Comparison of ENCODE assay signal across 20 cellular contexts in genomic region chr17:1638624-1639300, GRCh38. TPM values are rescaled to one million over a fixed set of nuclear protein-coding genes. Genes with fewer than 3 reads are reported as not detected.
DNase-seq lines count a peak whose midpoint lies in the region; ATAC-seq and TF ChIP-seq lines count a peak whose summit lies in the region.
"Had no signal": no experiment of that assay in that cellular context is flagged by ENCODE, and none has a peak within 500 bp of the region (broad histone marks: within the 10 kb centered on the region; RNA-seq: fewer than 3 reads in every experiment).

No MANE protein-coding gene starts in this region.

- H3K4me1 Mint-ChIP-seq in IgD-negative memory B cell (peaks cover 0 to 7% (median 3%) of the 10 kb centered on the region in 3 donors), endothelial cell (ENCODE audit: unreplicated experiment) (peaks cover 19% of the 10 kb centered on the region), CD14-positive monocyte (peaks cover 12% of the 10 kb centered on the region)
- H3K4me1 Mint-ChIP-seq in stimulated activated effector memory CD8-positive, alpha-beta T cell treated with anti-CD3 and anti-CD28 coated beads, Interleukin-12 subunit alpha, Interleukin-12 subunit beta, amount 100 ng/mL, for 72 hours: peaks cover under 1% of the 10 kb centered on the region
- H3K4me1 Mint-ChIP-seq: activated CD8-positive, alpha-beta memory T cell treated with anti-CD3 and anti-CD28 coated beads, Interleukin-2, amount 10 ng/mL, durations not matched to agents 7 days and 5 days; central memory CD8-positive, alpha-beta T cell had no signal

- ATAC-seq in stimulated activated effector memory CD8-positive, alpha-beta T cell treated with anti-CD3 and anti-CD28 coated beads, Interleukin-12 subunit alpha, Interleukin-12 subunit beta, amount 100 ng/mL, for 72 hours: no peak
- ATAC-seq: activated CD8-positive, alpha-beta memory T cell treated with anti-CD3 and anti-CD28 coated beads, Interleukin-2, amount 10 ng/mL, durations not matched to agents 7 days and 5 days; activated naive CD4-positive, alpha-beta T cell treated with anti-CD3 and anti-CD28 coated beads, Interleukin-2, amount 50 U/mL, for 72 hours; CD8-positive, alpha-beta T cell; left lobe of liver; naive thymus-derived CD8-positive, alpha-beta T cell; T-helper 17 cell had no signal

- H3K4me3 Mint-ChIP-seq in IgD-negative memory B cell (no peak overlapping the region), endothelial cell (ENCODE audit: unreplicated experiment) (no peak overlapping the region), CD14-positive monocyte (no peak overlapping the region)
- no peak overlapping the region for H3K4me3 Mint-ChIP-seq in stimulated activated effector memory CD8-positive, alpha-beta T cell treated with anti-CD3 and anti-CD28 coated beads, Interleukin-12 subunit alpha, Interleukin-12 subunit beta, amount 100 ng/mL, for 72 hours
- H3K4me3 Mint-ChIP-seq: activated CD8-positive, alpha-beta memory T cell treated with anti-CD3 and anti-CD28 coated beads, Interleukin-2, amount 10 ng/mL, durations not matched to agents 7 days and 5 days; activated T-helper 1 cell treated with anti-CD3 and anti-CD28 coated beads, Interleukin-12 subunit alpha, Interleukin-12 subunit beta, Interleukin-2, Interleukin-4 antibody, amounts not matched to agents 30 ng/mL and 10 ng/mL and 1 ng/mL, durations not matched to agents 14 hours and 24 hours and 36 hours; CD8-positive, alpha-beta T cell; central memory CD8-positive, alpha-beta T cell; mesothelial cell of epicardium; naive thymus-derived CD8-positive, alpha-beta T cell; T-helper 17 cell had no signal

- no peaks in the 10 kb centered on the region for H3K36me3 Mint-ChIP-seq in IgD-negative memory B cell
- peaks cover 34% of the 10 kb centered on the region for H3K36me3 Mint-ChIP-seq in endothelial cell (ENCODE audit: low read depth, unreplicated experiment)
- no peaks in the 10 kb centered on the region for H3K36me3 Mint-ChIP-seq in stimulated activated effector memory CD8-positive, alpha-beta T cell treated with anti-CD3 and anti-CD28 coated beads, Interleukin-12 subunit alpha, Interleukin-12 subunit beta, amount 100 ng/mL, for 72 hours
- H3K36me3 Mint-ChIP-seq in CD14-positive monocyte: peaks cover 40 to 42% of the 10 kb centered on the region in 2 donors
- H3K36me3 Mint-ChIP-seq: activated CD8-positive, alpha-beta memory T cell treated with anti-CD3 and anti-CD28 coated beads, Interleukin-2, amount 10 ng/mL, durations not matched to agents 7 days and 5 days; activated naive CD4-positive, alpha-beta T cell treated with anti-CD3 and anti-CD28 coated beads, Interleukin-2, amount 50 U/mL, for 72 hours; CD8-positive, alpha-beta T cell; mesothelial cell of epicardium; naive thymus-derived CD8-positive, alpha-beta T cell had no signal

- H3K9me3 Mint-ChIP-seq in IgD-negative memory B cell (no peaks in the 10 kb centered on the region), endothelial cell (ENCODE audit: unreplicated experiment) (no peaks in the 10 kb centered on the region), CD14-positive monocyte (peaks cover 0 to 2% (median 0%) of the 10 kb centered on the region in 7 donors)
- H3K9me3 Mint-ChIP-seq in stimulated activated effector memory CD8-positive, alpha-beta T cell treated with anti-CD3 and anti-CD28 coated beads, Interleukin-12 subunit alpha, Interleukin-12 subunit beta, amount 100 ng/mL, for 72 hours: no peaks in the 10 kb centered on the region
- H3K9me3 Mint-ChIP-seq: activated naive CD4-positive, alpha-beta T cell treated with anti-CD3 and anti-CD28 coated beads, Interleukin-2, amount 50 U/mL, for 72 hours; activated T-helper 1 cell treated with anti-CD3 and anti-CD28 coated beads, Interleukin-12 subunit alpha, Interleukin-12 subunit beta, Interleukin-2, Interleukin-4 antibody, amounts not matched to agents 30 ng/mL and 10 ng/mL and 1 ng/mL, durations not matched to agents 14 hours and 24 hours and 36 hours; CD8-positive, alpha-beta T cell; central memory CD8-positive, alpha-beta T cell; mesothelial cell of epicardium; naive thymus-derived CD8-positive, alpha-beta T cell had no signal

- no peak for TF ChIP-seq CTCF in endothelial cell (IDR thresholded peaks at IDR 0.05; ENCODE audit: unreplicated experiment)
- TF ChIP-seq CTCF in CD14-positive monocyte (IDR thresholded peaks at IDR 0.05): no peak

- DNase-seq in endothelial cell (ENCODE audit: low spot score): no peak
- DNase-seq in stimulated activated effector memory CD8-positive, alpha-beta T cell treated with anti-CD3 and anti-CD28 coated beads, Interleukin-12 subunit alpha, Interleukin-12 subunit beta, amount 100 ng/mL, for 72 hours (ENCODE audit: low spot score in 2 of 2): no peak
- no peak for DNase-seq in NCI-H446 treated with DMSO at 0.1 percent for 48 hours (lab: John Stamatoyannopoulos, UW)
- no peak for DNase-seq in CD14-positive monocyte (ENCODE audit: low spot score)
- DNase-seq: activated CD4-positive, alpha-beta T cell treated with anti-CD3 and anti-CD28 coated beads for 48 hours; activated CD8-positive, alpha-beta memory T cell treated with anti-CD3 and anti-CD28 coated beads, Interleukin-2, amount 10 ng/mL, durations not matched to agents 7 days and 5 days; CD8-positive, alpha-beta T cell; DMS153; heart right ventricle; MM.1S; naive thymus-derived CD8-positive, alpha-beta T cell; sigmoid colon; stimulated activated CD8-positive, alpha-beta memory T cell treated with anti-CD3 and anti-CD28 coated beads, Interleukin-4, amount 100 ng/mL, for 48 hours; T-helper 17 cell had no signal

- intact Hi-C loops in CD14-positive monocyte (cut with micrococcal nuclease): no loop called here

- H3K27ac Mint-ChIP-seq in IgD-negative memory B cell: peak overlapping the region in 2 of 3 donors; percentile 51 to 80
- H3K27ac Mint-ChIP-seq in endothelial cell (ENCODE audit: unreplicated experiment): peak overlapping the region; percentile 52
- H3K27ac Mint-ChIP-seq in stimulated activated effector memory CD8-positive, alpha-beta T cell treated with anti-CD3 and anti-CD28 coated beads, Interleukin-12 subunit alpha, Interleukin-12 subunit beta, amount 100 ng/mL, for 72 hours: peak overlapping the region; percentile 58
- H3K27ac Mint-ChIP-seq in CD14-positive monocyte: peak overlapping the region in 1 of 7 donors; percentile 26
- H3K27ac Mint-ChIP-seq: activated CD8-positive, alpha-beta memory T cell treated with anti-CD3 and anti-CD28 coated beads, Interleukin-2, amount 10 ng/mL, durations not matched to agents 7 days and 5 days; activated T-helper 1 cell treated with anti-CD3 and anti-CD28 coated beads, Interleukin-12 subunit alpha, Interleukin-12 subunit beta, Interleukin-2, Interleukin-4 antibody, amounts not matched to agents 30 ng/mL and 10 ng/mL and 1 ng/mL, durations not matched to agents 14 hours and 24 hours and 36 hours; CD8-positive, alpha-beta T cell; T-helper 17 cell had no signal

- H3K27me3 Mint-ChIP-seq in IgD-negative memory B cell (no peaks in the 10 kb centered on the region), endothelial cell (ENCODE audit: unreplicated experiment) (peaks cover 19% of the 10 kb centered on the region), CD14-positive monocyte (ENCODE audit: low read depth in 3 of 3) (peaks cover 0 to 8% (median 1%) of the 10 kb centered on the region in 3 donors)
- H3K27me3 Mint-ChIP-seq: activated CD8-positive, alpha-beta memory T cell treated with anti-CD3 and anti-CD28 coated beads, Interleukin-2, amount 10 ng/mL, durations not matched to agents 7 days and 5 days; central memory CD8-positive, alpha-beta T cell; naive thymus-derived CD8-positive, alpha-beta T cell; T-helper 17 cell had no signal

RNA-seq across cellular contexts. Expression of gene SCARF1, which starts 6.8 kb away (rescaled TPM):
- 0.19 TPM for polyA plus RNA-seq in IgD-negative memory B cell
- 289 TPM for total RNA-seq in endothelial cell (ENCODE audit: unreplicated experiment)
- polyA plus RNA-seq in CD14-positive monocyte: 1 to 10 TPM; 5.2 to 6.3 TPM

RNA-seq across cellular contexts. Expression of gene SLC43A2, which starts 10.1 kb away (rescaled TPM):
- polyA plus RNA-seq in IgD-negative memory B cell: 27.3 TPM
- 71.4 TPM for total RNA-seq in endothelial cell (ENCODE audit: unreplicated experiment)
- polyA plus RNA-seq in CD14-positive monocyte: 100 to 1,000 TPM; 115 to 151 TPM

RNA-seq across cellular contexts. Expression of gene RILP, which starts 10.9 kb away (rescaled TPM):
- 2.6 TPM for polyA plus RNA-seq in IgD-negative memory B cell
- total RNA-seq in endothelial cell (ENCODE audit: unreplicated experiment): 14.2 TPM
- polyA plus RNA-seq in CD14-positive monocyte: 10 to 100 TPM; 49.4 to 49.5 TPM

RNA-seq across cellular contexts. Expression of gene PRPF8, which starts 45.9 kb away (rescaled TPM):
- polyA plus RNA-seq in IgD-negative memory B cell: 156 TPM
- total RNA-seq in endothelial cell (ENCODE audit: unreplicated experiment): 295 TPM
- polyA plus RNA-seq in CD14-positive monocyte: 10 to 100 TPM; 53.3 to 78.0 TPM

Comparison
In these comparisons a context has a peak if more than half of its experiments do, and no peak if none do; other contexts are left out.
1. RNA of gene RILP, which starts 10.9 kb away (polyA plus RNA-seq): 49.4 to 49.5 TPM in CD14-positive monocyte; 2.6 TPM in IgD-negative memory B cell (single experiment); every median in the first group is over 10 times any median in the second.